ENCODE assay signal across 11 cellular contexts in the genomic region with DNA sequence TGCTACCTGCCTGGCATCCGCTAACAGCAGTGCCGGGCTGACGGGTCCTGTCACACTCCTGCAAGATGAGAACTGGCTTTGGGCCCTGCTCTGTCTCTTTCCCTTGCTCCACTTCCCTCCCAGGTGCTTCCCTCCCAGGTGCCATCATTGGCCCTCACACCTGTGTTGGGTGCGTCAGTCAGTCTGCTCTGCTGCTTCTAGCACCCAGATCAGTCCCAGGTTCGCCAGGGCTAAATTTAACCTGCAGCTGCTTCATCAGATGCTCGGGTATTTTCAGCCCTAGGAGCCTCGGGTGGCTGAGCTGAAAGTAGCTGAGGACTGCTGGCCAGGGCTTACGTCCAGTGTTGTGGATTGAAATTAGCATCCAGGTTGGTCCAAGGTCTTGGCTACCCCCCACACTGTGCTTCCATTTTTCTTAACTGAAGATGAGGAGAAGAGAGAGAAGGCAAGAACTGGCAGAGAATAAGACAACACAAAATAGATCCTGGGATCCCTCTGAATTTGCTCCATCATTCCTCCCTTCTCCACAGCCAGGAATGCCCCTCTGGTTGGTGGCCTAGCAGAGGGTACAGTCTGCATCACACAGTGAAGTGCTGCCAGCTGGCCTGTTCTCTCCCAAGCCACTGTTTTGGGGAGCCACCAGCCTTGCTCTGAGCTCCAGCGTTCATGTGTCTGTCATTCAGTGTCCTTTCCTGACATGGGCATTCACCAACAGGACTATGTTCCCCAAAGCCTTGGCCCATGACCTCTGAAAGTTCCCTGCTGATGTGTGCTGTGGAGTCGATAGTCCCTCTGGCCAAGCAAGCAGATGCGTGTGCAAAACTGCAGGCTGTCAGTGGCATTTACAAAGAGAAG.
DNase-seq lines count a peak whose midpoint lies in the region; ATAC-seq lines count a peak whose summit lies in the region.
"Had no signal": no experiment of that assay in that cellular context is flagged by ENCODE, and none has a peak within 500 bp of the region (broad histone marks: within the 10 kb centered on the region; RNA-seq: fewer than 3 reads in every experiment).

No MANE protein-coding gene starts in this region.

- intact Hi-C loops in left cardiac atrium (cut with DNase I), result loop anchor here (1.0 to 5.0 kb wide), 6 partner anchors 64 to 559 kb away; no protein-coding TSS in a partner anchor

- ATAC-seq in left cardiac atrium (peak; percentile 17 to 31), HG02610 (IDR thresholded peaks at IDR 0.05; ENCODE audit: unreplicated experiment) (no peak)

- peak; percentile 7 for DNase-seq in ELF-1 (ENCODE audit: low read depth, low spot score)
- DNase-seq in RPMI8226, result peak; percentile 97
- no peak for DNase-seq in left cardiac atrium
- DNase-seq in pons (ENCODE audit: low spot score), result peak; percentile 12
- DNase-seq in stimulated activated CD4-positive, alpha-beta T cell treated with anti-CD3 and anti-CD28 coated beads, Interleukin-4, amount 100 ng/mL, for 1 hour, result no peak
- no peak for DNase-seq in activated CD4-positive, alpha-beta T cell treated with anti-CD3 and anti-CD28 coated beads, Interleukin-2, amount 50 U/mL, for 4 hours
- no peak for DNase-seq in NCI-H1436 treated with DMSO at 0.1 percent for 48 hours (lab: John Stamatoyannopoulos, UW)
- DNase-seq: activated effector memory CD4-positive, alpha-beta T cell treated with anti-CD3 and anti-CD28 coated beads, Interleukin-2, amount 50 U/mL, for 16 hours; hypothalamus; NCI-H2227 treated with DMSO at 0.1 percent for 48 hours had no signal

Comparison
In these comparisons a context has a peak if more than half of its experiments do, and no peak if none do; other contexts are left out.
1. DNase-seq: peak in ELF-1 (single experiment), RPMI8226 (single experiment) and pons (single experiment); none in left cardiac atrium (single experiment), stimulated activated CD4-positive, alpha-beta T cell treated with anti-CD3 and anti-CD28 coated beads, Interleukin-4, amount 100 ng/mL, for 1 hour (single experiment), activated CD4-positive, alpha-beta T cell treated with anti-CD3 and anti-CD28 coated beads, Interleukin-2, amount 50 U/mL, for 4 hours (0 of 2) and NCI-H1436 treated with DMSO at 0.1 percent for 48 hours (single experiment).